Comparison of ENCODE assay signal across 1 cellular context in genomic region chr17:43006639-43007551, GRCh38.
TF ChIP-seq lines count a peak whose summit lies in the region.

Gene IFI35 (plus strand): TSS chr17:43006784. CDS start chr17:43006948, 164 bp downstream.

TF ChIP-seq in HepG2, 621 proteins besides CTCF, POLR2A, EP300 and RAD21 (continued from another document and continues in another):
- no peak for TF ChIP-seq SKIL (CRISPR knock-in tag; IDR thresholded peaks at IDR 0.05; ENCODE audit: borderline replicate concordance)
- no peak for TF ChIP-seq MAZ (IDR thresholded peaks at IDR 0.05; ENCODE audit: borderline replicate concordance, low read depth, low read length)
- peak; percentile 66 for TF ChIP-seq MAZ (CRISPR knock-in tag; IDR thresholded peaks at IDR 0.05; ENCODE audit: low read depth)
- no peak for TF ChIP-seq DPF2 (CRISPR knock-in tag; IDR thresholded peaks at IDR 0.05; ENCODE audit: borderline replicate concordance, low read depth)
- peak; percentile 68; the same call in 1 of the 2 replicates for TF ChIP-seq KAT7 (CRISPR knock-in tag; IDR thresholded peaks at IDR 0.05; ENCODE audit: borderline replicate concordance)
- peak; percentile 45; the same call in 1 of the 2 replicates for TF ChIP-seq ZNF784 (CRISPR knock-in tag; IDR thresholded peaks at IDR 0.05; ENCODE audit: borderline replicate concordance)
- TF ChIP-seq ZMYM4 (CRISPR knock-in tag; IDR thresholded peaks at IDR 0.05) = 0 out of 2 replicates have a peak, but pooled peaks have one; percentile 30
- TF ChIP-seq REPIN1 (CRISPR knock-in tag; IDR thresholded peaks at IDR 0.05; ENCODE audit: borderline replicate concordance, low read depth) = peak; percentile 22; the same call in 1 of the 2 replicates
- TF ChIP-seq ZMYM3 (CRISPR knock-in tag; IDR thresholded peaks at IDR 0.05) = peak; percentile 87
- peak; percentile 31; the same call in 1 of the 2 replicates for TF ChIP-seq KLF11 (CRISPR knock-in tag; IDR thresholded peaks at IDR 0.05)
- TF ChIP-seq ZBTB26 (CRISPR knock-in tag; IDR thresholded peaks at IDR 0.05; ENCODE audit: borderline replicate concordance) = peak; percentile 72
- TF ChIP-seq ASH2L (IDR thresholded peaks at IDR 0.05; ENCODE audit: insufficient read length, low read depth, low read length) = peak; percentile 93
- peak; percentile 64; the same call in 1 of the 2 replicates for TF ChIP-seq ZNF280D (CRISPR knock-in tag; IDR thresholded peaks at IDR 0.05)
- no peak; the same call in 1 of the 2 replicates for TF ChIP-seq RELA (CRISPR knock-in tag; IDR thresholded peaks at IDR 0.05)
- 0 out of 2 replicates have a peak, but pooled peaks have one; percentile 79 for TF ChIP-seq ZNF513 (CRISPR knock-in tag; conservative IDR thresholded peaks at IDR 0.05)
- peak; percentile 51; the same call in 1 of the 2 replicates for TF ChIP-seq ZNF747 (CRISPR knock-in tag; IDR thresholded peaks at IDR 0.05; ENCODE audit: borderline replicate concordance)
- no peak for TF ChIP-seq ATF1 (CRISPR knock-in tag; IDR thresholded peaks at IDR 0.05)
- peak; percentile 70 for TF ChIP-seq ZBTB38 (CRISPR knock-in tag; IDR thresholded peaks at IDR 0.05)
- TF ChIP-seq NFKB2 (CRISPR knock-in tag; IDR thresholded peaks at IDR 0.05; ENCODE audit: borderline replicate concordance) = peak; percentile 46; the same call in 1 of the 2 replicates
- peak; percentile 67; the same call in 1 of the 2 replicates for TF ChIP-seq ZNF547 (CRISPR knock-in tag; IDR thresholded peaks at IDR 0.05)
- TF ChIP-seq ZKSCAN8 (CRISPR knock-in tag; IDR thresholded peaks at IDR 0.05; ENCODE audit: borderline replicate concordance) = no peak; the same call in 1 of the 2 replicates
- peak; percentile 72; the same call in 1 of the 2 replicates for TF ChIP-seq CCDC6 (CRISPR knock-in tag; IDR thresholded peaks at IDR 0.05)
- no peak for TF ChIP-seq MZF1 (CRISPR knock-in tag; IDR thresholded peaks at IDR 0.05; ENCODE audit: borderline replicate concordance)
- TF ChIP-seq ZNF205 (CRISPR knock-in tag; IDR thresholded peaks at IDR 0.05) = peak; percentile 14; the same call in 1 of the 2 replicates
- TF ChIP-seq HOXA5 (CRISPR knock-in tag; IDR thresholded peaks at IDR 0.05) = peak; percentile 90
- TF ChIP-seq NFIB (CRISPR knock-in tag; IDR thresholded peaks at IDR 0.05; ENCODE audit: borderline replicate concordance) = no peak
- peak; percentile 66; the same call in 1 of the 2 replicates for TF ChIP-seq ARID4A (CRISPR knock-in tag; IDR thresholded peaks at IDR 0.05; ENCODE audit: borderline replicate concordance)
- peak; percentile 52 for TF ChIP-seq MXD3 (CRISPR knock-in tag; IDR thresholded peaks at IDR 0.05)
- TF ChIP-seq ARHGAP35 (CRISPR knock-in tag; IDR thresholded peaks at IDR 0.05; ENCODE audit: borderline replicate concordance) = no peak
- 0 out of 2 replicates have a peak, but pooled peaks have one; percentile 2 for TF ChIP-seq MXD4 (CRISPR knock-in tag; IDR thresholded peaks at IDR 0.05)
- TF ChIP-seq KLF15 (CRISPR knock-in tag; IDR thresholded peaks at IDR 0.05; ENCODE audit: borderline replicate concordance) = no peak
- no peak for TF ChIP-seq ZNF17 (CRISPR knock-in tag; IDR thresholded peaks at IDR 0.05)
- peak; percentile 92 for TF ChIP-seq KMT2B (CRISPR knock-in tag; IDR thresholded peaks at IDR 0.05)
- peak; percentile 70; the same call in 1 of the 2 replicates for TF ChIP-seq IKZF5 (CRISPR knock-in tag; IDR thresholded peaks at IDR 0.05)
- TF ChIP-seq HMGXB3 (CRISPR knock-in tag; IDR thresholded peaks at IDR 0.05; ENCODE audit: borderline replicate concordance) = peak; percentile 51; the same call in 1 of the 2 replicates
- TF ChIP-seq ZBTB8A (CRISPR knock-in tag; IDR thresholded peaks at IDR 0.05; ENCODE audit: borderline replicate concordance, low read depth) = 0 out of 2 replicates have a peak, but pooled peaks have one; percentile 29
- TF ChIP-seq FOXA3 (CRISPR knock-in tag; IDR thresholded peaks at IDR 0.05) = peak; percentile 44; the same call in 1 of the 2 replicates
